Comparison of ENCODE assay signal across 12 cellular contexts in genomic region chr16:20308266-20308665, GRCh38. TPM values are rescaled to one million over a fixed set of nuclear protein-coding genes. Genes with fewer than 3 reads are reported as not detected.
"Had no signal": no experiment of that assay in that cellular context is flagged by ENCODE, and none has a peak within 500 bp of the region (broad histone marks: within the 10 kb centered on the region; RNA-seq: fewer than 3 reads in every experiment).

No MANE protein-coding gene starts in this region.

- H2AFZ ChIP-seq: GM23248, GM23338 had no signal

- DNase-seq: GM23248, GOT3, H7, H9, HCEC 1CT, HFFc6 had no signal

- H3K4me3 ChIP-seq: GM23248, GM23338, HAP-1 had no signal

- H3K4me2 ChIP-seq: GM23338 had no signal

- H3K4me1 ChIP-seq: HAP-1 had no signal

- H3K9me3 Mint-ChIP-seq: GM23338 had no signal

- H3K27ac Mint-ChIP-seq: GM23338, H9, HFFc6 had no signal

- ATAC-seq: GM23338, HCT116 had no signal

- H3K4me3 Mint-ChIP-seq: GM23338, H9, HFFc6 had no signal

- FAIRE-seq: H1, H54 had no signal

- H3K36me3 ChIP-seq: HAP-1 had no signal

- H3K27ac ChIP-seq: GM23248 had no signal

- H3K9me3 ChIP-seq: HAP-1 had no signal

- H3K4me1 Mint-ChIP-seq: GM23338, H9 had no signal

- H3K9ac ChIP-seq: GM23248 had no signal

RNA-seq across cellular contexts. Expression of gene GP2, which starts 19.0 kb away (rescaled TPM):
- total RNA-seq: GM23248, GM23338, H1, H4, H7, H9, HFFc6 had no signal
- polyA plus RNA-seq: GM23248, GM23338, H1 had no signal

RNA-seq across cellular contexts. Expression of gene UMOD, which starts 44.2 kb away (rescaled TPM):
- total RNA-seq: GM23248, GM23338, H1, H4, H7, H9, HFFc6 had no signal
- polyA plus RNA-seq: GM23248, GM23338, H1 had no signal
